ENCODE assay signal across 17 cellular contexts in genomic region chr12:3333583-3333982, GRCh38.
A peak's percentile ranks its signal among the peaks of the same experiment; 100 is the strongest.
DNase-seq lines count a peak whose midpoint lies in the region; ATAC-seq, FAIRE-seq and TF ChIP-seq lines count a peak whose summit lies in the region.
"Had no signal": no experiment of that assay in that cellular context is flagged by ENCODE, and none has a peak within 500 bp of the region (broad histone marks: within the 10 kb centered on the region; RNA-seq: fewer than 3 reads in every experiment).

No MANE protein-coding gene starts in this region.

- no peaks in the 10 kb centered on the region for H3K9me3 ChIP-seq in Caco-2
- no peaks in the 10 kb centered on the region for H3K9me3 ChIP-seq in endodermal cell (ENCODE audit: control insufficient read depth, low read length)
- no peaks in the 10 kb centered on the region for H3K9me3 ChIP-seq in HepG2 (ENCODE audit: low read length)
- H3K9me3 ChIP-seq: thoracic aorta had no signal

- intact Hi-C loops in Caco-2 (cut with micrococcal nuclease; ENCODE audit: unreplicated experiment) (loop anchor here (1.0 to 2.0 kb wide), 2 partner anchors 19 to 33 kb away; no protein-coding TSS in a partner anchor), HepG2 (cut with micrococcal nuclease; ENCODE audit: unreplicated experiment) (loop anchor here (1.0 kb wide), 1 partner anchor 33 kb away; no protein-coding TSS in a partner anchor)

- DNase-seq in Caco-2 (peak; percentile 77 to 79), HFFc6 (no peak), endodermal cell (peak; percentile 98), HepG2 (ENCODE audit: low spot score) (peak; percentile 48)
- DNase-seq: activated CD4-positive, CD25-positive, alpha-beta regulatory T cell treated with anti-CD3 and anti-CD28 coated beads, Interleukin-2, amount 50 U/mL, for 72 hours; caudate nucleus; kidney glomerular epithelial cell; NCI-H1048; NCI-H2171 treated with DMSO at 0.1 percent for 48 hours; T-helper 1 cell had no signal

- BruUV-seq in Caco-2 (replicated peaks; lab: Mats Ljungman, UMichigan) (no TSS peak), HepG2 (replicated peaks; lab: Mats Ljungman, UMichigan) (no TSS peak)

- H2AFZ ChIP-seq in HepG2 (ENCODE audit: low read length), result no peak overlapping the region

- TF ChIP-seq CTCF in Caco-2 (IDR thresholded peaks at IDR 0.05; ENCODE audit: insufficient read depth in 1 of 2, low read depth in 1 of 2, low read length in 1 of 2, severe bottlenecking in 1 of 2, unreplicated experiment in 1 of 2) (peak in 1 of 2 experiments; percentile 34), HFFc6 (IDR thresholded peaks at IDR 0.05) (0 out of 2 replicates have a peak, but pooled peaks have one; percentile 17), endodermal cell (conservative IDR thresholded peaks at IDR 0.05) (peak; percentile 76), HepG2 (CRISPR knock-in tag; IDR thresholded peaks at IDR 0.05) (peak; percentile 32; the same call in 1 of the 2 replicates)

- H3K9me3 Mint-ChIP-seq in Caco-2 (ENCODE audit: unreplicated experiment) (no peaks in the 10 kb centered on the region), HFFc6 (peaks cover 4% of the 10 kb centered on the region; the same call in 1 of the 2 replicates), endodermal cell (no peaks in the 10 kb centered on the region)
- H3K9me3 Mint-ChIP-seq: activated naive CD4-positive, alpha-beta T cell treated with anti-CD3 and anti-CD28 coated beads, Interleukin-2, amount 50 U/mL, for 24 hours had no signal

- no peaks in the 10 kb centered on the region for H3K79me2 ChIP-seq in HepG2 (ENCODE audit: insufficient read depth, low read length)

- ATAC-seq in HepG2 (peak; percentile 63), GM18909 (IDR thresholded peaks at IDR 0.05; ENCODE audit: poor library complexity, unreplicated experiment) (no peak), GM18505 (IDR thresholded peaks at IDR 0.05; ENCODE audit: unreplicated experiment) (no peak), HG02588 (IDR thresholded peaks at IDR 0.05; ENCODE audit: unreplicated experiment) (no peak), GM21360 (IDR thresholded peaks at IDR 0.05; ENCODE audit: unreplicated experiment) (no peak)

- no peak for TF ChIP-seq EP300 in HepG2 (IDR thresholded peaks at IDR 0.05; ENCODE audit: low read depth in 2 of 2, low read length in 2 of 2)
- no peak for TF ChIP-seq EP300 in HepG2 (CRISPR knock-in tag; IDR thresholded peaks at IDR 0.05; ENCODE audit: borderline replicate concordance)

- H3K36me3 Mint-ChIP-seq in Caco-2 (ENCODE audit: insufficient read depth, unreplicated experiment) (no peaks in the 10 kb centered on the region), HFFc6 (ENCODE audit: low read depth) (no peaks in the 10 kb centered on the region), endodermal cell (ENCODE audit: low read depth) (no peaks in the 10 kb centered on the region)
- H3K36me3 Mint-ChIP-seq: activated naive CD4-positive, alpha-beta T cell treated with anti-CD3 and anti-CD28 coated beads, Interleukin-2, amount 50 U/mL, for 24 hours had no signal

- peak; percentile 8 for FAIRE-seq in HepG2 (lab: Jason Lieb, UNC)
- FAIRE-seq: frontal cortex had no signal

- H3K4me1 Mint-ChIP-seq in Caco-2 (ENCODE audit: low read depth, unreplicated experiment) (peaks cover 7% of the 10 kb centered on the region), HFFc6 (ENCODE audit: low read depth) (no peaks in the 10 kb centered on the region), endodermal cell (peaks cover 4% of the 10 kb centered on the region)
- H3K4me1 Mint-ChIP-seq: activated naive CD4-positive, alpha-beta T cell treated with anti-CD3 and anti-CD28 coated beads, Interleukin-2, amount 50 U/mL, for 24 hours had no signal

- TF ChIP-seq POLR2A in HepG2 (IDR thresholded peaks at IDR 0.05; ENCODE audit: insufficient read depth in 1 of 2, low read depth in 2 of 2, low read length in 2 of 2) (no peak), GM18505 (IDR thresholded peaks at IDR 0.05; ENCODE audit: borderline replicate concordance, extremely low read depth, insufficient read depth, insufficient read length) (no peak)

- H3K27ac ChIP-seq in endodermal cell (ENCODE audit: low read depth, low read length) (no peak overlapping the region), HepG2 (ENCODE audit: extremely low read length, insufficient read depth, low read length) (no peak overlapping the region)
- H3K27ac ChIP-seq: thoracic aorta had no signal

- in situ Hi-C loops in HepG2 (cut with HindIII; ENCODE audit: extremely low pct_ligation_motif_present, low pct_unique_long_range_greater_than_20kb), result no loop called here

- H3K4me3 Mint-ChIP-seq in Caco-2 (ENCODE audit: unreplicated experiment) (no peak overlapping the region), HFFc6 (no peak overlapping the region), endodermal cell (no peak overlapping the region)
- H3K4me3 Mint-ChIP-seq: activated naive CD4-positive, alpha-beta T cell treated with anti-CD3 and anti-CD28 coated beads, Interleukin-2, amount 50 U/mL, for 24 hours had no signal

- H3K4me2 ChIP-seq in HepG2 (ENCODE audit: low read depth, low read length), result peak overlapping the region; percentile 59; the same call in 1 of the 2 replicates

- H3K27me3 Mint-ChIP-seq in Caco-2 (ENCODE audit: insufficient read depth, unreplicated experiment) (peaks cover 25% of the 10 kb centered on the region), HFFc6 (ENCODE audit: insufficient read depth) (peaks cover 32% of the 10 kb centered on the region), endodermal cell (ENCODE audit: insufficient read depth) (no peaks in the 10 kb centered on the region)

- POLR2A ChIA-PET in Caco-2 (lab: Charles Lee) (no interaction called here), HepG2 (lab: Yijun Ruan, JAX) (no interaction called here)

- H3K4me1 ChIP-seq in Caco-2 (no peaks in the 10 kb centered on the region), endodermal cell (ENCODE audit: control insufficient read depth, insufficient read depth, low read length) (no peaks in the 10 kb centered on the region), HepG2 (ENCODE audit: insufficient read depth, low read length) (peaks cover 52% of the 10 kb centered on the region)

- H3K36me3 ChIP-seq in Caco-2 (ENCODE audit: control insufficient read depth, insufficient read depth, low read length) (no peaks in the 10 kb centered on the region), endodermal cell (ENCODE audit: control insufficient read depth, insufficient read depth, low read length) (no peaks in the 10 kb centered on the region), HepG2 (replicated peaks in 1 of 2; ENCODE audit: control insufficient read depth in 1 of 2, insufficient read depth in 2 of 2, low read length in 2 of 2) (no peaks in the 10 kb centered on the region)
- H3K36me3 ChIP-seq: thoracic aorta had no signal

- H3K27me3 ChIP-seq in Caco-2 (replicated peaks; ENCODE audit: control insufficient read depth, insufficient read depth, low read length), result peaks cover 2% of the 10 kb centered on the region; the same call in 1 of the 2 replicates
- H3K27me3 ChIP-seq in endodermal cell (ENCODE audit: control insufficient read depth, insufficient read depth, low read length, poor library complexity, severe bottlenecking), result no peaks in the 10 kb centered on the region
- H3K27me3 ChIP-seq in HepG2 (ENCODE audit: control insufficient read depth in 1 of 2, insufficient read depth in 2 of 2, low read length in 2 of 2), result peaks cover 0 to 30% of the 10 kb centered on the region in 2 experiments; a peak in 2 of 5 replicates

- no peak overlapping the region for H3K4me3 ChIP-seq in Caco-2 (ENCODE audit: low read depth, low read length)
- H3K4me3 ChIP-seq in endodermal cell (ENCODE audit: low read length), result no peak overlapping the region
- H3K4me3 ChIP-seq in HepG2 (replicated peaks in 1 of 3; ENCODE audit: insufficient read depth in 1 of 3, low read depth in 2 of 3, low read length in 3 of 3), result no peak overlapping the region; a peak in 1 of 6 replicates
- H3K4me3 ChIP-seq: thoracic aorta had no signal

- H3K27ac Mint-ChIP-seq in Caco-2 (ENCODE audit: unreplicated experiment) (no peak overlapping the region), HFFc6 (no peak overlapping the region), endodermal cell (no peak overlapping the region)
- H3K27ac Mint-ChIP-seq: activated naive CD4-positive, alpha-beta T cell treated with anti-CD3 and anti-CD28 coated beads, Interleukin-2, amount 50 U/mL, for 24 hours had no signal

- no peak for TF ChIP-seq RAD21 in HepG2 (CRISPR knock-in tag; IDR thresholded peaks at IDR 0.05)

- CTCF ChIA-PET in Caco-2 (lab: Charles Lee) (interaction anchor here (1.1 to 2.7 kb wide), 4 partner anchors 18 to 34 kb away, joined by 4 to 30 read pairs (median 6); no protein-coding TSS in a partner anchor), HepG2 (lab: Yijun Ruan, JAX; ENCODE audit: low intra/inter-chr PET ratio, low total read pairs) (interaction anchor here (1.3 kb wide), 1 partner anchor 34 kb away, joined by 4 read pairs; no protein-coding TSS in a partner anchor)

- WGBS in endodermal cell (ENCODE audit: insufficient coverage in 1 of 2, insufficient read length in 1 of 2), 2 experiments, result 46 to 59% methylated on average over 6 to 9 of the region's 10 CpGs
- 56% methylated on average over 7 of the region's 10 CpGs for WGBS in HepG2 (ENCODE audit: low lambda C conversion rate)

- no peaks in the 10 kb centered on the region for H4K20me1 ChIP-seq in HepG2 (ENCODE audit: insufficient read depth, low read length)

- H3K9ac ChIP-seq in endodermal cell (ENCODE audit: extremely low read depth, low read length, poor library complexity, severe bottlenecking) (no peak overlapping the region), HepG2 (ENCODE audit: insufficient read depth, low read depth, low read length) (no peak overlapping the region)

TF ChIP-seq in HepG2, 621 proteins besides CTCF, POLR2A, EP300 and RAD21 (continues in another document):
- TF ChIP-seq SYNCRIP (IDR thresholded peaks at IDR 0.05; ENCODE audit: insufficient read depth, low read depth, low read length) (no peak), HIVEP1 (CRISPR knock-in tag; IDR thresholded peaks at IDR 0.05) (no peak), ZMYM2 (CRISPR knock-in tag; IDR thresholded peaks at IDR 0.05) (no peak), ZNF460 (CRISPR knock-in tag; IDR thresholded peaks at IDR 0.05; ENCODE audit: borderline replicate concordance) (no peak)
